22 cellular contexts compared by ENCODE assay signal in the genomic region with DNA sequence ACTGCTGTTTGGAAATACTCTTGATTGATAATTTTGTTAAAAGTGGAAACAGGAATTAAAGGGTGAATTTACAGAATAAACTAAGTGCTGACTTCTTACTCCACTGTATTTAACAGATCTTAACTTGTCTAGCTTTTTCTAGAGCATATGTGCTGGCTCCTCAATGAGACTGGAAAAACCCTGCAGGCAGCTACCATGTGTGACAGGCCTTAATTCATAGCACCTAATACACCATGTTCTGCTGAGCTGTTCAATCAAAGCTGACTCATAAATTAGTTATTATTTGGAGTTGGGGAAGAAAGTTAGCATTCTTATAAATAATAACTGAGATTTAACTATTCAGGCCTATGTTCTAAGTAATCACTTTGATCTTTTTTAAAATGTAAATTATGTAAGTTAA.
"Had no signal": no experiment of that assay in that cellular context is flagged by ENCODE, and none has a peak within 500 bp of the region (broad histone marks: within the 10 kb centered on the region; RNA-seq: fewer than 3 reads in every experiment).

No MANE protein-coding gene starts in this region.

- ATAC-seq: K562 had no signal

- H3K9me3 ChIP-seq: SK-N-SH had no signal

- H3K4me3 Mint-ChIP-seq: IgD-negative memory B cell had no signal

- H3K4me3 ChIP-seq: K562 had no signal

- H3K27me3 Mint-ChIP-seq: IgD-negative memory B cell had no signal

- H3K36me3 Mint-ChIP-seq: IgD-negative memory B cell had no signal

- DNase-seq: Kasumi-1, MV-4-11, NCI-H1048, NCI-H1105, NCI-H1417, NCI-H1436 treated with DMSO at 0.1 percent for 48 hours, NCI-H1694, NCI-H187 treated with DMSO at 0.1 percent for 48 hours, NCI-H2029 treated with DMSO at 0.1 percent for 48 hours, NCI-H2227 treated with DMSO at 0.1 percent for 48 hours, NCI-H446, NCI-H510A, NCI-H524 treated with DMSO at 0.1 percent for 48 hours, NCI-H69, NCI-H774, RPMI8226, SHP77, SK-N-SH had no signal

- H3K4me1 Mint-ChIP-seq: IgD-negative memory B cell had no signal

- H3K27ac Mint-ChIP-seq: IgD-negative memory B cell had no signal

- H3K27ac ChIP-seq: HL-60, KMS-11 had no signal
